1 cellular context compared by ENCODE assay signal in genomic region chr11:118980191-118980881, GRCh38.
A peak's percentile ranks its signal among the peaks of the same experiment; 100 is the strongest.
TF ChIP-seq lines count a peak whose summit lies in the region.

No MANE protein-coding gene starts in this region.

TF ChIP-seq in K562, 482 proteins besides CTCF, POLR2A, EP300 and RAD21 (continued from another document and continues in another):
- TF ChIP-seq CTCFL (IDR thresholded peaks at IDR 0.05; ENCODE audit: borderline replicate concordance, insufficient read depth, low read depth, low read length, poor library complexity, severe bottlenecking) (no peak), TCF3 (CRISPR knock-in tag; IDR thresholded peaks at IDR 0.05) (no peak; the same call in 1 of the 2 replicates), ZNF699 (CRISPR knock-in tag; IDR thresholded peaks at IDR 0.05; ENCODE audit: insufficient replicate concordance) (no peak), FOSL1 (tag; conservative IDR thresholded peaks at IDR 0.05) (no peak), DNMT1 (IDR thresholded peaks at IDR 0.05) (no peak), MTA1 (IDR thresholded peaks at IDR 0.05; ENCODE audit: borderline replicate concordance) (no peak), ZNF431 (CRISPR knock-in tag; IDR thresholded peaks at IDR 0.05) (no peak), JUNB (CRISPR knock-in tag; conservative IDR thresholded peaks at IDR 0.05) (no peak), ADNP (tag; IDR thresholded peaks at IDR 0.05) (no peak), KDM1A (IDR thresholded peaks at IDR 0.05) (peak in 1 of 2 experiments; percentile 25; a peak in 1 of 4 replicates), ZFP91 (CRISPR knock-in tag; IDR thresholded peaks at IDR 0.05) (no peak), ATF4 (CRISPR knock-in tag; IDR thresholded peaks at IDR 0.05) (0 out of 2 replicates have a peak, but pooled peaks have one; percentile 35), RHOXF2B (CRISPR knock-in tag; conservative IDR thresholded peaks at IDR 0.05) (no peak), KDM2B (CRISPR knock-in tag; IDR thresholded peaks at IDR 0.05) (no peak), TEAD2 (tag; IDR thresholded peaks at IDR 0.05) (0 out of 2 replicates have a peak, but pooled peaks have one; percentile 34), CHD4 (IDR thresholded peaks at IDR 0.05; ENCODE audit: insufficient read depth, insufficient replicate concordance, low read depth, low read length, poor library complexity, severe bottlenecking) (no peak), GTF2A2 (tag; IDR thresholded peaks at IDR 0.05) (no peak), TRIM28 (IDR thresholded peaks at IDR 0.05) (0 out of 2 replicates have a peak, but pooled peaks have one; percentile 55), ZFPM2 (CRISPR knock-in tag; IDR thresholded peaks at IDR 0.05) (no peak), HDAC1 (IDR thresholded peaks at IDR 0.05) (peak in 1 of 2 experiments; percentile 89; a peak in 2 of 4 replicates), YBX1 (IDR thresholded peaks at IDR 0.05) (no peak), ZBTB1 (CRISPR knock-in tag; IDR thresholded peaks at IDR 0.05; ENCODE audit: borderline replicate concordance, low read depth) (no peak; the same call in 1 of the 2 replicates), MNT (conservative IDR thresholded peaks at IDR 0.05) (peak; percentile 99), ZNF589 (CRISPR knock-in tag; IDR thresholded peaks at IDR 0.05; ENCODE audit: low read depth) (no peak), EWSR1 (IDR thresholded peaks at IDR 0.05; ENCODE audit: borderline replicate concordance, low read depth, partially characterized antibody) (no peak), PHF21A (IDR thresholded peaks at IDR 0.05; ENCODE audit: borderline replicate concordance, low read depth) (no peak), ZNF518B (CRISPR knock-in tag; IDR thresholded peaks at IDR 0.05) (no peak), IRF1 (CRISPR knock-in tag; IDR thresholded peaks at IDR 0.05; ENCODE audit: borderline replicate concordance) (no peak), ETS1 (conservative IDR thresholded peaks at IDR 0.05; ENCODE audit: control insufficient read depth, low read depth, low read length) (no peak), SIN3A (IDR thresholded peaks at IDR 0.05; ENCODE audit: borderline replicate concordance in 2 of 2, control insufficient read depth in 1 of 2, low read depth in 2 of 2, low read length in 2 of 2) (no peak), ZBTB34 (CRISPR knock-in tag; IDR thresholded peaks at IDR 0.05) (no peak), ZBTB8A (IDR thresholded peaks at IDR 0.05; ENCODE audit: partially characterized antibody) (no peak), HOMEZ (CRISPR knock-in tag; IDR thresholded peaks at IDR 0.05) (no peak), ZNF277 (CRISPR knock-in tag; IDR thresholded peaks at IDR 0.05; ENCODE audit: borderline replicate concordance) (no peak), CSDE1 (IDR thresholded peaks at IDR 0.05) (no peak), PCBP2 (IDR thresholded peaks at IDR 0.05; ENCODE audit: low read depth, low read length, poor library complexity, severe bottlenecking) (no peak), ZFX (CRISPR knock-in tag; IDR thresholded peaks at IDR 0.05) (peak; percentile 92), ARID1B (IDR thresholded peaks at IDR 0.05) (peak; percentile 54), ZNF584 (CRISPR knock-in tag; IDR thresholded peaks at IDR 0.05; ENCODE audit: low read depth) (no peak), ZNF3 (CRISPR knock-in tag; IDR thresholded peaks at IDR 0.05) (no peak), ID3 (CRISPR knock-in tag; IDR thresholded peaks at IDR 0.05) (no peak), ID3 (tag; IDR thresholded peaks at IDR 0.05) (peak; percentile 42; the same call in 1 of the 2 replicates), PHTF2 (CRISPR knock-in tag; IDR thresholded peaks at IDR 0.05) (no peak), PTTG1 (tag; IDR thresholded peaks at IDR 0.05; ENCODE audit: low read depth) (no peak), ZFP30 (CRISPR knock-in tag; IDR thresholded peaks at IDR 0.05; ENCODE audit: borderline replicate concordance) (no peak), ZNF274 (IDR thresholded peaks at IDR 0.05; ENCODE audit: borderline replicate concordance, low read depth, low read length) (no peak), MIER1 (IDR thresholded peaks at IDR 0.05; ENCODE audit: low read depth) (no peak), CREB3L1 (IDR thresholded peaks at IDR 0.05; ENCODE audit: borderline replicate concordance, low read depth) (peak; percentile 87), TSC22D4 (tag; IDR thresholded peaks at IDR 0.05) (no peak)
